ENCODE assay signal across 8 cellular contexts in genomic region chr11:118917488-118918127, GRCh38. TPM values are rescaled to one million over a fixed set of nuclear protein-coding genes. Genes with fewer than 3 reads are reported as not detected.
DNase-seq lines count a peak whose midpoint lies in the region; ATAC-seq and TF ChIP-seq lines count a peak whose summit lies in the region.

No MANE protein-coding gene starts in this region.

- no peaks in the 10 kb centered on the region for H3K36me3 Mint-ChIP-seq in activated naive CD8-positive, alpha-beta T cell treated with anti-CD3 and anti-CD28 coated beads, Interleukin-2, amount 50 U/mL, for 24 hours (ENCODE audit: low read depth)

- no peaks in the 10 kb centered on the region for H3K36me3 ChIP-seq in left ventricle myocardium inferior

- TF ChIP-seq CTCF in NB4 (IDR thresholded peaks at IDR 0.05; ENCODE audit: low read depth, low read length) (no peak), left ventricle myocardium inferior (IDR thresholded peaks at IDR 0.05; ENCODE audit: borderline replicate concordance) (no peak)

- TF ChIP-seq POLR2A in NB4 (IDR thresholded peaks at IDR 0.05; ENCODE audit: extremely low read depth, insufficient read length), result no peak

- peaks cover 88% of the 10 kb centered on the region for H3K4me1 Mint-ChIP-seq in activated naive CD8-positive, alpha-beta T cell treated with anti-CD3 and anti-CD28 coated beads, Interleukin-2, amount 50 U/mL, for 24 hours

- intact Hi-C loops in left ventricle myocardium inferior (cut with micrococcal nuclease), result no loop called here

- in situ Hi-C loops in Caki2 (cut with HindIII; ENCODE audit: low pct_unique_long_range_greater_than_20kb, low sequenced_read_pairs), result no loop called here

- H3K4me3 ChIP-seq in NB4 (ENCODE audit: low read depth, low read length), result no peak overlapping the region
- H3K4me3 ChIP-seq in left ventricle myocardium inferior, result peak overlapping the region; percentile 99
- peak overlapping the region; percentile 38 for H3K4me3 ChIP-seq in skeletal muscle cell (ENCODE audit: low read depth, low read length)

- H3K27ac Mint-ChIP-seq in activated naive CD8-positive, alpha-beta T cell treated with anti-CD3 and anti-CD28 coated beads, Interleukin-2, amount 50 U/mL, for 24 hours, result peak overlapping the region; percentile 97

- no peaks in the 10 kb centered on the region for H3K9me3 ChIP-seq in left ventricle myocardium inferior (replicated peaks)

- H3K27me3 ChIP-seq in left ventricle myocardium inferior (ENCODE audit: low read depth), result no peaks in the 10 kb centered on the region

- no peaks in the 10 kb centered on the region for H3K9me3 Mint-ChIP-seq in activated naive CD8-positive, alpha-beta T cell treated with anti-CD3 and anti-CD28 coated beads, Interleukin-2, amount 50 U/mL, for 24 hours

- H3K27me3 Mint-ChIP-seq in activated naive CD8-positive, alpha-beta T cell treated with anti-CD3 and anti-CD28 coated beads, Interleukin-2, amount 50 U/mL, for 24 hours, result no peaks in the 10 kb centered on the region

- peak overlapping the region; percentile 88 for H3K4me3 Mint-ChIP-seq in activated naive CD8-positive, alpha-beta T cell treated with anti-CD3 and anti-CD28 coated beads, Interleukin-2, amount 50 U/mL, for 24 hours

- H3K4me1 ChIP-seq in left ventricle myocardium inferior, result peaks cover 98% of the 10 kb centered on the region

- H3K27ac ChIP-seq in left ventricle myocardium inferior (replicated peaks), result peak overlapping the region; percentile 96

- DNase-seq in Caki2 (ENCODE audit: low read depth), result peak; percentile 85
- peak; percentile 83 for DNase-seq in NB4 (ENCODE audit: low read depth)
- peak; percentile 61 for DNase-seq in activated naive CD8-positive, alpha-beta T cell treated with anti-CD3 and anti-CD28 coated beads, Interleukin-2, amount 50 U/mL, for 24 hours
- peak; percentile 68 for DNase-seq in left ventricle myocardium inferior
- DNase-seq in skeletal muscle cell (ENCODE audit: low read depth), result peak; percentile 82
- DNase-seq in activated CD4-positive, CD25-positive, alpha-beta regulatory T cell treated with anti-CD3 and anti-CD28 coated beads, Interleukin-2, amount 50 U/mL, for 72 hours, result no peak
- no peak for DNase-seq in cerebellar nuclear complex (lab: John Stamatoyannopoulos, UW)

- ATAC-seq in activated naive CD8-positive, alpha-beta T cell treated with anti-CD3 and anti-CD28 coated beads, Interleukin-2, amount 50 U/mL, for 24 hours, result peak; percentile 45
- no peak for ATAC-seq in HG02759 (IDR thresholded peaks at IDR 0.05; ENCODE audit: unreplicated experiment)

RNA-seq across cellular contexts. Expression of gene BCL9L, which starts 8.1 kb away (rescaled TPM):
- total RNA-seq in Caki2 (2014; rRNA removed; shearing (Covaris generic); ENCODE audit: low replicate concordance), result 3.4 and 3.9 TPM in 2 replicates
- total RNA-seq in left ventricle myocardium inferior, result 43.8 TPM

RNA-seq across cellular contexts. Expression of gene CXCR5, which starts 33.9 kb away (rescaled TPM):
- total RNA-seq in Caki2 (2014; rRNA removed; shearing (Covaris generic); ENCODE audit: low replicate concordance), result not detected in 2 replicates
- total RNA-seq in left ventricle myocardium inferior, result not detected

RNA-seq across cellular contexts. Expression of gene UPK2, which starts 38.5 kb away (rescaled TPM):
- not detected in 2 replicates for total RNA-seq in Caki2 (2014; rRNA removed; shearing (Covaris generic); ENCODE audit: low replicate concordance)
- total RNA-seq in left ventricle myocardium inferior, result not detected

RNA-seq across cellular contexts. Expression of gene FOXR1, which starts 54.0 kb away (rescaled TPM):
- not detected in 2 replicates for total RNA-seq in Caki2 (2014; rRNA removed; shearing (Covaris generic); ENCODE audit: low replicate concordance)
- total RNA-seq in left ventricle myocardium inferior, result not detected

Comparison
In these comparisons a context has a peak if more than half of its experiments do, and no peak if none do; other contexts are left out.
1. DNase-seq: peak in Caki2 (single experiment), NB4 (single experiment), activated naive CD8-positive, alpha-beta T cell treated with anti-CD3 and anti-CD28 coated beads, Interleukin-2, amount 50 U/mL, for 24 hours (single experiment), left ventricle myocardium inferior (single experiment) and skeletal muscle cell (single experiment); none in activated CD4-positive, CD25-positive, alpha-beta regulatory T cell treated with anti-CD3 and anti-CD28 coated beads, Interleukin-2, amount 50 U/mL, for 72 hours (single experiment) and cerebellar nuclear complex (0 of 2).